1 cellular context compared by ENCODE assay signal in the genomic region with DNA sequence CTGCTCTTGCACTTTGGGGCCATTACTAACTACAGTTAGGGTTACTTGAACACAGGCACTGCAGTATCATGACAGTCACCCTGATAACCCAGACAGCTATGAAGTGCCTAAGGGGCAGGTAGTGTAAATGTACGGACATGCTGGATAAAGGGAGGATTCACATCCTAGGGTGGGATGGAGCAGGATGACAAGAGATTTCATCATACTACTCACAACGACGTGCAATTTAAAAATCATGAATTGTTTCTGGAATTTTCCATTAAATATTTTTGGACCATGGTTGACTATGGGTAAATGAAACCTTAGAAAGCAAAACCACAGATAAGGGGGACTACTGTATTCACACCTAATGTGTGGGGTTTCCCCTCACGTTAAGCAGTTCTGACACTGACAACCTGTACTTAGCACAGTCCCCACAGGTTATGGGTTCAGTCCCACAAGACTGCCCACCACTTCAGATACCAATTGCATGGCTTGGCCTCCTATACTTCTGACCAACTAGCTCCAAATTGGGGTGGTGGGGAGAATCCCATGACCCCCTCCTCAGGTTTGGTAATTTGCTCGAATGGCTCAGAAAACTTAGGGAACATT.
TF ChIP-seq lines count a peak whose summit lies in the region.

No MANE protein-coding gene starts in this region.

TF ChIP-seq in GM12878, 131 proteins besides CTCF, POLR2A, EP300 and RAD21:
- TF ChIP-seq, protein P1, sequence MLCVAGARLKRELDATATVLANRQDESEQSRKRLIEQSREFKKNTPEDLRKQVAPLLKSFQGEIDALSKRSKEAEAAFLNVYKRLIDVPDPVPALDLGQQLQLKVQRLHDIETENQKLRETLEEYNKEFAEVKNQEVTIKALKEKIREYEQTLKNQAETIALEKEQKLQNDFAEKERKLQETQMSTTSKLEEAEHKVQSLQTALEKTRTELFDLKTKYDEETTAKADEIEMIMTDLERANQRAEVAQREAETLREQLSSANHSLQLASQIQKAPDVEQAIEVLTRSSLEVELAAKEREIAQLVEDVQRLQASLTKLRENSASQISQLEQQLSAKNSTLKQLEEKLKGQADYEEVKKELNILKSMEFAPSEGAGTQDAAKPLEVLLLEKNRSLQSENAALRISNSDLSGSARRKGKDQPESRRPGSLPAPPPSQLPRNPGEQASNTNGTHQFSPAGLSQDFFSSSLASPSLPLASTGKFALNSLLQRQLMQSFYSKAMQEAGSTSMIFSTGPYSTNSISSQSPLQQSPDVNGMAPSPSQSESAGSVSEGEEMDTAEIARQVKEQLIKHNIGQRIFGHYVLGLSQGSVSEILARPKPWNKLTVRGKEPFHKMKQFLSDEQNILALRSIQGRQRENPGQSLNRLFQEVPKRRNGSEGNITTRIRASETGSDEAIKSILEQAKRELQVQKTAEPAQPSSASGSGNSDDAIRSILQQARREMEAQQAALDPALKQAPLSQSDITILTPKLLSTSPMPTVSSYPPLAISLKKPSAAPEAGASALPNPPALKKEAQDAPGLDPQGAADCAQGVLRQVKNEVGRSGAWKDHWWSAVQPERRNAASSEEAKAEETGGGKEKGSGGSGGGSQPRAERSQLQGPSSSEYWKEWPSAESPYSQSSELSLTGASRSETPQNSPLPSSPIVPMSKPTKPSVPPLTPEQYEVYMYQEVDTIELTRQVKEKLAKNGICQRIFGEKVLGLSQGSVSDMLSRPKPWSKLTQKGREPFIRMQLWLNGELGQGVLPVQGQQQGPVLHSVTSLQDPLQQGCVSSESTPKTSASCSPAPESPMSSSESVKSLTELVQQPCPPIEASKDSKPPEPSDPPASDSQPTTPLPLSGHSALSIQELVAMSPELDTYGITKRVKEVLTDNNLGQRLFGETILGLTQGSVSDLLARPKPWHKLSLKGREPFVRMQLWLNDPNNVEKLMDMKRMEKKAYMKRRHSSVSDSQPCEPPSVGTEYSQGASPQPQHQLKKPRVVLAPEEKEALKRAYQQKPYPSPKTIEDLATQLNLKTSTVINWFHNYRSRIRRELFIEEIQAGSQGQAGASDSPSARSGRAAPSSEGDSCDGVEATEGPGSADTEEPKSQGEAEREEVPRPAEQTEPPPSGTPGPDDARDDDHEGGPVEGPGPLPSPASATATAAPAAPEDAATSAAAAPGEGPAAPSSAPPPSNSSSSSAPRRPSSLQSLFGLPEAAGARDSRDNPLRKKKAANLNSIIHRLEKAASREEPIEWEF (IDR thresholded peaks at IDR 0.05; ENCODE audit: insufficient replicate concordance, low read depth, low read length) = no peak
- no peak for TF ChIP-seq SMAD1 (IDR thresholded peaks at IDR 0.05; ENCODE audit: low read depth, partially characterized antibody)
TF ChIP-seq in GM12878: peak in this region for 0.
